Comparison of ENCODE assay signal across 32 cellular contexts in the genomic region with DNA sequence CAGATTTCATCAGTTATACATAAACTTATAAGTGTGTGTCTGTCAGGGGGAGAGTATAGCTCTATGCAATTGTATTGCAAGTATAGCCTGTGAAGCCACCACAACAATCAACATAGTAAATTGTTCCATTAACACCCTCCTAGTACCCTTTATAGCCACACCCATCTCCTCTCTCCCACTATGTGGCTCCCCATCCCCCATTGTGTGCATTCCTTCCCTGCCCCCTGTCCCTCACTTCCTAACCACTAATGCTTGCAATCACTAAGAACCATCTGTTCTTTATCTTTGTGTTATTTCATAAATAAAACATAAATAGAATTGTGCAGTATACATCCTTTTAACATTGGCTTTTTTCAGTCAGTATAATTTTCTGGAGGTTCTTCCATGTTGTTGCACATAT.
"Had no signal": no experiment of that assay in that cellular context is flagged by ENCODE, and none has a peak within 500 bp of the region (broad histone marks: within the 10 kb centered on the region; RNA-seq: fewer than 3 reads in every experiment).

No MANE protein-coding gene starts in this region.

- H3K27me3 Mint-ChIP-seq: activated CD4-positive, alpha-beta memory T cell treated with anti-CD3 and anti-CD28 coated beads, Interleukin-2, amount 10 ng/mL, durations not matched to agents 7 days and 5 days; activated CD4-positive, alpha-beta T cell treated with anti-CD3 and anti-CD28 coated beads, Interleukin-2, amount 10 ng/mL, durations not matched to agents 7 days and 5 days; activated naive CD4-positive, alpha-beta T cell treated with anti-CD3 and anti-CD28 coated beads, Interleukin-2, amount 50 U/mL, for 24 hours; activated naive CD8-positive, alpha-beta T cell treated with anti-CD3 and anti-CD28 coated beads, Interleukin-2, amount 50 U/mL, for 24 hours; activated T-helper 17 cell treated with anti-CD3 and anti-CD28 coated beads, Interleukin-2, amount 50 U/mL, for 72 hours; dendritic cell treated with granulocyte-macrophage colony-stimulating factor and Interleukin-4, amounts not matched to agents 40 ng/mL and 50 ng/mL, for 4 days; naive thymus-derived CD8-positive, alpha-beta T cell; stimulated activated naive CD8-positive, alpha-beta T cell treated with anti-CD3 and anti-CD28 coated beads, Interleukin-15, Interleukin-2, amounts not matched to agents 100 ng/mL and 50 ng/mL, for 24 hours had no signal

- H3K4me1 ChIP-seq: breast epithelium, foreskin keratinocyte, heart left ventricle had no signal

- H3K27ac ChIP-seq: breast epithelium, esophagus muscularis mucosa, foreskin keratinocyte, heart left ventricle, thoracic aorta had no signal

- H3K4me1 Mint-ChIP-seq: activated CD4-positive, alpha-beta memory T cell treated with anti-CD3 and anti-CD28 coated beads, Interleukin-2, amount 10 ng/mL, durations not matched to agents 7 days and 5 days; activated CD4-positive, alpha-beta T cell treated with anti-CD3 and anti-CD28 coated beads, Interleukin-2, amount 10 ng/mL, durations not matched to agents 7 days and 5 days; activated naive CD4-positive, alpha-beta T cell treated with anti-CD3 and anti-CD28 coated beads, Interleukin-2, amount 50 U/mL, for 24 hours; activated naive CD8-positive, alpha-beta T cell treated with anti-CD3 and anti-CD28 coated beads, Interleukin-2, amount 50 U/mL, for 24 hours; activated T-helper 17 cell treated with anti-CD3 and anti-CD28 coated beads, Interleukin-2, amount 50 U/mL, for 72 hours; endodermal cell; naive thymus-derived CD8-positive, alpha-beta T cell; neural crest cell had no signal

- H3K9me3 Mint-ChIP-seq: activated CD4-positive, alpha-beta T cell treated with anti-CD3 and anti-CD28 coated beads, Interleukin-2, amount 10 ng/mL, durations not matched to agents 7 days and 5 days; activated naive CD4-positive, alpha-beta T cell treated with anti-CD3 and anti-CD28 coated beads, Interleukin-2, amount 50 U/mL, for 24 hours; endodermal cell; neural crest cell had no signal

- H3K36me3 ChIP-seq: esophagus muscularis mucosa, heart left ventricle, thoracic aorta had no signal

- H3K36me3 Mint-ChIP-seq: activated naive CD4-positive, alpha-beta T cell treated with anti-CD3 and anti-CD28 coated beads, Interleukin-2, amount 50 U/mL, for 24 hours; naive thymus-derived CD8-positive, alpha-beta T cell had no signal

- ATAC-seq: activated naive CD8-positive, alpha-beta T cell treated with anti-CD3 and anti-CD28 coated beads, Interleukin-2, amount 50 U/mL, for 24 hours; activated T-cell treated with anti-CD3 and anti-CD28 coated beads, Interleukin-2, amount 50 U/mL, for 4 hours; activated T-helper 17 cell treated with anti-CD3 and anti-CD28 coated beads, Interleukin-2, amount 50 U/mL, for 72 hours; foreskin keratinocyte; heart left ventricle; left colon; naive thymus-derived CD8-positive, alpha-beta T cell; right cardiac atrium had no signal

- DNase-seq: activated CD4-positive, alpha-beta memory T cell treated with anti-CD3 and anti-CD28 coated beads, Interleukin-2, amount 10 ng/mL, durations not matched to agents 7 days and 5 days; activated CD4-positive, alpha-beta T cell treated with anti-CD3 and anti-CD28 coated beads for 1 hour; activated CD4-positive, alpha-beta T cell treated with anti-CD3 and anti-CD28 coated beads, Interleukin-2, amount 10 ng/mL, durations not matched to agents 7 days and 5 days; activated gamma-delta T cell treated with Interleukin-2 at 50 U/mL for 16 hours; activated naive CD8-positive, alpha-beta T cell treated with anti-CD3 and anti-CD28 coated beads, Interleukin-2, amount 50 U/mL, for 24 hours; activated T-cell treated with anti-CD3 and anti-CD28 coated beads, Interleukin-2, amount 50 U/mL, for 4 hours; central memory CD4-positive, alpha-beta T cell; endodermal cell; foreskin keratinocyte; heart left ventricle; hypothalamus; kidney; left colon; mammary epithelial cell; midbrain; naive thymus-derived CD8-positive, alpha-beta T cell; occipital lobe; posterior cingulate gyrus; right cardiac atrium; stimulated activated CD4-positive, alpha-beta T cell treated with anti-CD3 and anti-CD28 coated beads, Interleukin-4, amount 100 ng/mL, for 1 hour; SW 1271; T-helper 9 cell; trophoblast cell had no signal

- H3K27ac Mint-ChIP-seq: activated CD4-positive, alpha-beta memory T cell treated with anti-CD3 and anti-CD28 coated beads, Interleukin-2, amount 10 ng/mL, durations not matched to agents 7 days and 5 days; activated CD4-positive, alpha-beta T cell treated with anti-CD3 and anti-CD28 coated beads, Interleukin-2, amount 10 ng/mL, durations not matched to agents 7 days and 5 days; activated naive CD4-positive, alpha-beta T cell treated with anti-CD3 and anti-CD28 coated beads, Interleukin-2, amount 50 U/mL, for 24 hours; activated naive CD8-positive, alpha-beta T cell treated with anti-CD3 and anti-CD28 coated beads, Interleukin-2, amount 50 U/mL, for 24 hours; activated T-helper 17 cell treated with anti-CD3 and anti-CD28 coated beads, Interleukin-2, amount 50 U/mL, for 72 hours; dendritic cell treated with granulocyte-macrophage colony-stimulating factor and Interleukin-4, amounts not matched to agents 40 ng/mL and 50 ng/mL, for 4 days; endodermal cell; naive thymus-derived CD8-positive, alpha-beta T cell; stimulated activated naive CD8-positive, alpha-beta T cell treated with anti-CD3 and anti-CD28 coated beads, Interleukin-15, Interleukin-2, amounts not matched to agents 100 ng/mL and 50 ng/mL, for 24 hours; T-helper 1 cell treated with Interleukin-12 subunit alpha and Interleukin-12 subunit beta and Interleukin-4 antibody, amounts not matched to agents 30 μg/mL and 1 μg/mL, for 36 hours had no signal

- H3K4me3 Mint-ChIP-seq: activated CD4-positive, alpha-beta memory T cell treated with anti-CD3 and anti-CD28 coated beads, Interleukin-2, amount 10 ng/mL, durations not matched to agents 7 days and 5 days; activated CD4-positive, alpha-beta T cell treated with anti-CD3 and anti-CD28 coated beads, Interleukin-2, amount 10 ng/mL, durations not matched to agents 7 days and 5 days; activated naive CD4-positive, alpha-beta T cell treated with anti-CD3 and anti-CD28 coated beads, Interleukin-2, amount 50 U/mL, for 24 hours; activated naive CD8-positive, alpha-beta T cell treated with anti-CD3 and anti-CD28 coated beads, Interleukin-2, amount 50 U/mL, for 24 hours; activated T-cell treated with anti-CD3 and anti-CD28 coated beads, Interleukin-2, amount 50 U/mL, for 4 hours; activated T-helper 17 cell treated with anti-CD3 and anti-CD28 coated beads, Interleukin-2, amount 50 U/mL, for 72 hours; dendritic cell treated with granulocyte-macrophage colony-stimulating factor and Interleukin-4, amounts not matched to agents 40 ng/mL and 50 ng/mL, for 4 days; endodermal cell; naive thymus-derived CD8-positive, alpha-beta T cell; neural crest cell; stimulated activated naive CD8-positive, alpha-beta T cell treated with anti-CD3 and anti-CD28 coated beads, Interleukin-15, Interleukin-2, amounts not matched to agents 100 ng/mL and 50 ng/mL, for 24 hours; T-helper 1 cell treated with Interleukin-12 subunit alpha and Interleukin-12 subunit beta and Interleukin-4 antibody, amounts not matched to agents 30 μg/mL and 1 μg/mL, for 36 hours had no signal

- H3K9me3 ChIP-seq: thoracic aorta had no signal

- H3K27me3 ChIP-seq: breast epithelium, esophagus muscularis mucosa, foreskin keratinocyte, heart left ventricle had no signal

- H3K4me3 ChIP-seq: breast epithelium, esophagus muscularis mucosa, heart left ventricle, thoracic aorta had no signal
